1 cellular context compared by ENCODE assay signal in genomic region chr2:97267411-97268074, GRCh38.
TF ChIP-seq lines count a peak whose summit lies in the region.

No MANE protein-coding gene starts in this region.

TF ChIP-seq in HepG2, 621 proteins besides CTCF, POLR2A, EP300 and RAD21 (continued from another document):
- TF ChIP-seq DMTF1 (CRISPR knock-in tag; IDR thresholded peaks at IDR 0.05) (no peak), HIC2 (CRISPR knock-in tag; IDR thresholded peaks at IDR 0.05; ENCODE audit: low read depth) (no peak), ZNF350 (CRISPR knock-in tag; IDR thresholded peaks at IDR 0.05; ENCODE audit: borderline replicate concordance, low read depth) (no peak), TERF1 (CRISPR knock-in tag; IDR thresholded peaks at IDR 0.05) (no peak), FOXK2 (IDR thresholded peaks at IDR 0.05) (no peak), TMF1 (CRISPR knock-in tag; IDR thresholded peaks at IDR 0.05; ENCODE audit: low read depth) (no peak), BRF2 (CRISPR knock-in tag; IDR thresholded peaks at IDR 0.05) (no peak), ELF1 (CRISPR knock-in tag; IDR thresholded peaks at IDR 0.05) (no peak), SAP130 (CRISPR knock-in tag; IDR thresholded peaks at IDR 0.05; ENCODE audit: low read depth) (no peak)
TF ChIP-seq in HepG2: peak in this region for 0.
